Comparison of ENCODE assay signal across 19 cellular contexts in genomic region chr9:35738186-35738585, GRCh38. TPM values are rescaled to one million over a fixed set of nuclear protein-coding genes. Genes with fewer than 3 reads are reported as not detected.
"Had no signal": no experiment of that assay in that cellular context is flagged by ENCODE, and none has a peak within 500 bp of the region (broad histone marks: within the 10 kb centered on the region; RNA-seq: fewer than 3 reads in every experiment).

No MANE protein-coding gene starts in this region.

- H3K4me3 Mint-ChIP-seq: activated B cell treated with CpG ODN at 0.5 μM for 24 hours; activated CD4-positive, alpha-beta memory T cell treated with anti-CD3 and anti-CD28 coated beads for 36 hours; activated naive CD4-positive, alpha-beta T cell treated with anti-CD3 and anti-CD28 coated beads for 36 hours; stimulated activated memory B cell treated with anti-CD40 and anti-IgM and Interleukin-4, amounts not matched to agents 10 μg/mL and 1 μg/mL and 100 μg/mL, for 72 hours had no signal

- H3K27ac Mint-ChIP-seq: activated B cell treated with CpG ODN at 0.5 μM for 24 hours; activated CD4-positive, alpha-beta memory T cell treated with anti-CD3 and anti-CD28 coated beads for 36 hours; activated naive CD4-positive, alpha-beta T cell treated with anti-CD3 and anti-CD28 coated beads for 36 hours; stimulated activated memory B cell treated with anti-CD40 and anti-IgM and Interleukin-4, amounts not matched to agents 10 μg/mL and 1 μg/mL and 100 μg/mL, for 72 hours had no signal

- H3K9me3 Mint-ChIP-seq: activated B cell treated with CpG ODN at 0.5 μM for 24 hours; activated CD4-positive, alpha-beta memory T cell treated with anti-CD3 and anti-CD28 coated beads for 36 hours; activated naive CD4-positive, alpha-beta T cell treated with anti-CD3 and anti-CD28 coated beads for 36 hours; stimulated activated memory B cell treated with anti-CD40 and anti-IgM and Interleukin-4, amounts not matched to agents 10 μg/mL and 1 μg/mL and 100 μg/mL, for 72 hours had no signal

- DNase-seq: activated B cell treated with CpG ODN at 0.5 μM for 24 hours; activated CD4-positive, alpha-beta memory T cell treated with anti-CD3 and anti-CD28 coated beads for 36 hours; activated CD4-positive, alpha-beta T cell treated with anti-CD3 and anti-CD28 coated beads for 4 hours; activated naive CD4-positive, alpha-beta T cell treated with anti-CD3 and anti-CD28 coated beads for 36 hours; anterior cingulate cortex; effector CD4-positive, alpha-beta T cell; gastrocnemius medialis; left lung; psoas muscle; right cardiac atrium; small intestine; stimulated activated CD4-positive, alpha-beta T cell treated with anti-CD3 and anti-CD28 coated beads, Interleukin-15, amount 100 ng/mL, for 24 hours; stimulated activated CD4-positive, alpha-beta T cell treated with anti-CD3 and anti-CD28 coated beads, Interleukin-4, amount 100 ng/mL, for 1 hour; T-helper 9 cell had no signal

- H3K27me3 Mint-ChIP-seq: activated B cell treated with CpG ODN at 0.5 μM for 24 hours; activated CD4-positive, alpha-beta memory T cell treated with anti-CD3 and anti-CD28 coated beads for 36 hours; stimulated activated memory B cell treated with anti-CD40 and anti-IgM and Interleukin-4, amounts not matched to agents 10 μg/mL and 1 μg/mL and 100 μg/mL, for 72 hours had no signal

- H3K27me3 ChIP-seq: gastrocnemius medialis, heart left ventricle, left lung had no signal

- ATAC-seq: esophagus mucosa; gastrocnemius medialis; heart left ventricle; left lung; psoas muscle; right cardiac atrium; stimulated activated memory B cell treated with anti-CD40 and anti-IgM and Interleukin-4, amounts not matched to agents 10 μg/mL and 1 μg/mL and 100 μg/mL, for 72 hours had no signal

- H3K27ac ChIP-seq: gastrocnemius medialis, heart left ventricle, left lung, psoas muscle had no signal

- H3K4me3 ChIP-seq: gastrocnemius medialis, heart left ventricle, left lung, psoas muscle had no signal

- H3K9me3 ChIP-seq: gastrocnemius medialis, heart left ventricle, left lung, psoas muscle had no signal

RNA-seq across cellular contexts. Expression of gene MSMP, which starts 15.9 kb away (rescaled TPM):
- total RNA-seq: activated CD4-positive, alpha-beta memory T cell treated with anti-CD3 and anti-CD28 coated beads for 36 hours; esophagus mucosa; gastrocnemius medialis; heart left ventricle; kidney epithelial cell; osteoblast; psoas muscle; right cardiac atrium had no signal
